10 cellular contexts compared by ENCODE assay signal in genomic region chr14:75280831-75281690, GRCh38. TPM values are rescaled to one million over a fixed set of nuclear protein-coding genes. Genes with fewer than 3 reads are reported as not detected.
DNase-seq lines count a peak whose midpoint lies in the region; ATAC-seq and TF ChIP-seq lines count a peak whose summit lies in the region.
"Had no signal": no experiment of that assay in that cellular context is flagged by ENCODE, and none has a peak within 500 bp of the region (broad histone marks: within the 10 kb centered on the region; RNA-seq: fewer than 3 reads in every experiment).

No MANE protein-coding gene starts in this region.

- no peak overlapping the region for H2BK20ac ChIP-seq in H9 (ENCODE audit: low read depth, low read length, poor library complexity, severe bottlenecking)

- H3K4me2 ChIP-seq in H9 (ENCODE audit: insufficient read depth, insufficient read length, low read length) (peak overlapping the region; percentile 73), trophoblast cell (ENCODE audit: low read length) (peak overlapping the region; percentile 0)

- TF ChIP-seq CTCF in H9 (conservative IDR thresholded peaks at IDR 0.05) (no peak), foreskin keratinocyte (conservative IDR thresholded peaks at IDR 0.05) (no peak), WERI-Rb-1 (IDR thresholded peaks at IDR 0.05; ENCODE audit: low read depth, low read length) (no peak)

- H3K36me3 ChIP-seq in trophoblast cell (ENCODE audit: control insufficient read depth in 1 of 2, insufficient read depth in 2 of 2, low read length in 2 of 2) (peaks cover 10 to 14% of the 10 kb centered on the region in 2 experiments), WERI-Rb-1 (peaks cover 9% of the 10 kb centered on the region)

- H2AK5ac ChIP-seq in H9 (ENCODE audit: insufficient read length, low read length) (no peak overlapping the region), trophoblast cell (ENCODE audit: low read length) (peak overlapping the region; percentile 0)

- H4K5ac ChIP-seq in H9 (ENCODE audit: insufficient read length, low read depth, low read length): no peak overlapping the region

- POLR2A ChIA-PET in activated CD4-positive, alpha-beta memory T cell treated with anti-CD3 and anti-CD28 coated beads, Interleukin-2, amount 10 ng/mL, durations not matched to agents 7 days and 5 days (lab: Charles Lee): interaction anchor here (1.0 to 2.2 kb wide), 4 partner anchors 8 to 154 kb away, joined by 3 to 5 read pairs (median 3); partner anchors contain the start of gene NEK9

- H2BK12ac ChIP-seq in H9 (ENCODE audit: insufficient read length, low read depth, low read length) (no peak overlapping the region), trophoblast cell (ENCODE audit: low read length) (no peak overlapping the region)

- H3K4ac ChIP-seq in H9 (ENCODE audit: low read depth, low read length) (no peak overlapping the region), trophoblast cell (ENCODE audit: low read depth, low read length) (no peak overlapping the region)

- CTCF ChIA-PET in activated CD4-positive, alpha-beta memory T cell treated with anti-CD3 and anti-CD28 coated beads, Interleukin-2, amount 10 ng/mL, durations not matched to agents 7 days and 5 days (lab: Charles Lee): interaction anchor here (0.5 to 1.0 kb wide), 2 partner anchors 142 to 372 kb away, joined by 4 read pairs; no protein-coding TSS in a partner anchor

- H3K14ac ChIP-seq in H9 (ENCODE audit: insufficient read depth, low read length): no peak overlapping the region
- no peak overlapping the region for H3K14ac ChIP-seq in trophoblast cell (ENCODE audit: low read length)

- H3K4me3 Mint-ChIP-seq in H9: peak overlapping the region; percentile 90 to 96
- H3K4me3 Mint-ChIP-seq in activated CD4-positive, alpha-beta memory T cell treated with anti-CD3 and anti-CD28 coated beads, Interleukin-2, amount 10 ng/mL, durations not matched to agents 7 days and 5 days: peak overlapping the region; percentile 23

- peak overlapping the region; percentile 1 for H3K4me3 ChIP-seq in trophoblast cell (ENCODE audit: low read depth, low read length)
- H3K4me3 ChIP-seq in WERI-Rb-1 (ENCODE audit: low read depth, low read length): no peak overlapping the region

- no peaks in the 10 kb centered on the region for H4K20me1 ChIP-seq in H9 (ENCODE audit: control insufficient read depth, insufficient read depth, insufficient read length)

- H2AFZ ChIP-seq in H9 (ENCODE audit: low read length) (no peak overlapping the region), trophoblast cell (ENCODE audit: insufficient read depth, low read length, poor library complexity) (no peak overlapping the region)

- no CpG with 5 or more reads among the region's 17 CpGs for WGBS in H9 (ENCODE audit: extremely low coverage, insufficient read length, low lambda C conversion rate)
- no CpG with 5 or more reads among the region's 17 CpGs for WGBS in trophoblast cell (ENCODE audit: extremely low coverage, insufficient coverage, insufficient read length)

- DNase-seq in H9 (no peak), foreskin keratinocyte (peak in 1 of 2 donors; percentile 32), trophoblast cell (peak; percentile 57 to 62), WERI-Rb-1 (no peak), UCSD-AML1 (lab: John Stamatoyannopoulos, UW; ENCODE audit: unreplicated experiment) (no peak), NCI-H1436 treated with DMSO at 0.1 percent for 48 hours (lab: John Stamatoyannopoulos, UW) (no peak)
- DNase-seq in activated CD4-positive, alpha-beta memory T cell treated with anti-CD3 and anti-CD28 coated beads, Interleukin-2, amount 10 ng/mL, durations not matched to agents 7 days and 5 days: peak; percentile 37
- no peak for DNase-seq in activated CD4-positive, alpha-beta T cell treated with anti-CD3 and anti-CD28 coated beads, Interleukin-2, amount 50 U/mL, for 4 hours
- DNase-seq: cortex of kidney, NCI-H2171 had no signal

- H3K23ac ChIP-seq in H9 (ENCODE audit: insufficient read length, low read depth, low read length) (no peak overlapping the region), trophoblast cell (ENCODE audit: low read length) (no peak overlapping the region)

- peaks cover 39% of the 10 kb centered on the region for H3K27me3 Mint-ChIP-seq in H9 (ENCODE audit: low read depth)
- peaks cover 53% of the 10 kb centered on the region for H3K27me3 Mint-ChIP-seq in activated CD4-positive, alpha-beta memory T cell treated with anti-CD3 and anti-CD28 coated beads, Interleukin-2, amount 10 ng/mL, durations not matched to agents 7 days and 5 days

- H3K4me1 ChIP-seq in H9 (ENCODE audit: insufficient read depth, low read length) (peaks cover 3% of the 10 kb centered on the region; the same call in 1 of the 2 replicates), foreskin keratinocyte (peaks cover 8% of the 10 kb centered on the region), trophoblast cell (ENCODE audit: control insufficient read depth in 1 of 2, insufficient read depth in 2 of 2, low read length in 2 of 2) (peaks cover 13 to 23% of the 10 kb centered on the region in 2 experiments)

- H3K18ac ChIP-seq in H9 (ENCODE audit: insufficient read length, low read depth, low read length) (no peak overlapping the region), trophoblast cell (ENCODE audit: low read length) (no peak overlapping the region)

- H3K36me3 Mint-ChIP-seq in H9 (ENCODE audit: insufficient read depth in 1 of 3, low read depth in 3 of 3): peaks cover 17 to 30% (median 28%) of the 10 kb centered on the region in 3 experiments
- H3K36me3 Mint-ChIP-seq in activated CD4-positive, alpha-beta memory T cell treated with anti-CD3 and anti-CD28 coated beads, Interleukin-2, amount 10 ng/mL, durations not matched to agents 7 days and 5 days (ENCODE audit: low read depth): peaks cover 13% of the 10 kb centered on the region

- no peaks in the 10 kb centered on the region; the same call in 1 of the 2 replicates for H3K27me3 ChIP-seq in H9 (ENCODE audit: insufficient read depth, low read length)
- no peaks in the 10 kb centered on the region for H3K27me3 ChIP-seq in foreskin keratinocyte
- H3K27me3 ChIP-seq in trophoblast cell (ENCODE audit: insufficient read depth, low read length): no peaks in the 10 kb centered on the region
- no peaks in the 10 kb centered on the region for H3K27me3 ChIP-seq in WERI-Rb-1 (ENCODE audit: insufficient read depth, low read depth, severe bottlenecking)

- H3K56ac ChIP-seq in H9 (ENCODE audit: insufficient read length, low read depth, low read length): no peak overlapping the region

- H4K91ac ChIP-seq in H9 (ENCODE audit: insufficient read length, low read depth, low read length): no peak overlapping the region
- H4K91ac ChIP-seq in trophoblast cell (ENCODE audit: low read depth, low read length): no peak overlapping the region

- H3K79me1 ChIP-seq in H9 (ENCODE audit: insufficient read depth, low read depth, low read length, poor library complexity, severe bottlenecking): no peaks in the 10 kb centered on the region
- H3K79me1 ChIP-seq in trophoblast cell (ENCODE audit: low read length): peaks cover 23% of the 10 kb centered on the region

- H3K9me3 Mint-ChIP-seq in H9: peaks cover 0 to 3% of the 10 kb centered on the region in 2 experiments; a peak in 2 of 5 replicates
- no peaks in the 10 kb centered on the region for H3K9me3 Mint-ChIP-seq in activated CD4-positive, alpha-beta memory T cell treated with anti-CD3 and anti-CD28 coated beads, Interleukin-2, amount 10 ng/mL, durations not matched to agents 7 days and 5 days

- H4K8ac ChIP-seq in H9 (replicated peaks; ENCODE audit: insufficient read length, low read depth, low read length): no peak overlapping the region
- no peak overlapping the region for H4K8ac ChIP-seq in trophoblast cell (ENCODE audit: low read depth, low read length)

- H2BK5ac ChIP-seq in H9 (ENCODE audit: insufficient read length, low read length) (no peak overlapping the region), trophoblast cell (ENCODE audit: low read depth, low read length, poor library complexity) (no peak overlapping the region)

- peak; percentile 2 for ATAC-seq in foreskin keratinocyte

- H2BK15ac ChIP-seq in H9 (ENCODE audit: low read depth, low read length): no peak overlapping the region

- peak overlapping the region in 2 of 3 experiments; percentile 60 to 73; a peak in 2 of 7 replicates for H3K27ac Mint-ChIP-seq in H9
- no peak overlapping the region for H3K27ac Mint-ChIP-seq in activated CD4-positive, alpha-beta memory T cell treated with anti-CD3 and anti-CD28 coated beads, Interleukin-2, amount 10 ng/mL, durations not matched to agents 7 days and 5 days

- H3T11ph ChIP-seq in H9 (ENCODE audit: low read length): no peak overlapping the region

- H3K9ac ChIP-seq in H9 (ENCODE audit: extremely low read depth, insufficient read length, low read length) (no peak overlapping the region), trophoblast cell (ENCODE audit: low read length) (no peak overlapping the region)

- peaks cover 25% of the 10 kb centered on the region for H3K23me2 ChIP-seq in H9 (ENCODE audit: insufficient read length, low read depth, low read length, poor library complexity, severe bottlenecking)

- no peaks in the 10 kb centered on the region for H3K9me3 ChIP-seq in H9 (ENCODE audit: control insufficient read depth, low read depth, low read length)
- no peaks in the 10 kb centered on the region for H3K9me3 ChIP-seq in trophoblast cell (ENCODE audit: insufficient read depth, low read depth, low read length)
- H3K9me3 ChIP-seq in WERI-Rb-1 (ENCODE audit: severe bottlenecking): no peaks in the 10 kb centered on the region

- H2BK120ac ChIP-seq in H9 (ENCODE audit: low read depth, low read length, poor library complexity, severe bottlenecking) (no peak overlapping the region), trophoblast cell (ENCODE audit: insufficient read depth, low read length, poor library complexity) (no peak overlapping the region)

- H3K4me1 Mint-ChIP-seq in H9: peaks cover 29 to 40% of the 10 kb centered on the region in 2 experiments
- peaks cover 35% of the 10 kb centered on the region for H3K4me1 Mint-ChIP-seq in activated CD4-positive, alpha-beta memory T cell treated with anti-CD3 and anti-CD28 coated beads, Interleukin-2, amount 10 ng/mL, durations not matched to agents 7 days and 5 days

- H3K79me2 ChIP-seq in H9 (ENCODE audit: insufficient read depth, low read length) (no peaks in the 10 kb centered on the region), trophoblast cell (ENCODE audit: control insufficient read depth, insufficient read depth, low read length, poor library complexity) (peaks cover 7% of the 10 kb centered on the region)

- H3K27ac ChIP-seq in H9 (ENCODE audit: insufficient read length, low read depth, low read length) (no peak overlapping the region), foreskin keratinocyte (no peak overlapping the region), trophoblast cell (ENCODE audit: low read depth, low read length) (no peak overlapping the region), WERI-Rb-1 (no peak overlapping the region)

- H4K12ac ChIP-seq in trophoblast cell (ENCODE audit: low read depth, low read length): no peak overlapping the region

RNA-seq across cellular contexts. Expression of gene FOS, which starts 2.4 kb away (rescaled TPM):
- total RNA-seq in H9 (2021) (28.1 and 33.9 TPM in 2 replicates), foreskin keratinocyte (59.6 and 63.2 TPM in 2 replicates)
- 10 to 100 TPM; 49.7 to 53.5 TPM for total RNA-seq in activated CD4-positive, alpha-beta memory T cell treated with anti-CD3 and anti-CD28 coated beads, Interleukin-2, amount 10 ng/mL, durations not matched to agents 7 days and 5 days
- 24.5 and 33.4 TPM in 2 replicates for polyA plus RNA-seq in foreskin keratinocyte
- polyA plus RNA-seq in trophoblast cell (2013): 26.6 and 30.7 TPM in 2 replicates

Comparison
In these comparisons a context has a peak if more than half of its experiments do, and no peak if none do; other contexts are left out.
1. DNase-seq: peak in activated CD4-positive, alpha-beta memory T cell treated with anti-CD3 and anti-CD28 coated beads, Interleukin-2, amount 10 ng/mL, durations not matched to agents 7 days and 5 days (single experiment) and trophoblast cell (2 of 2); none in H9 (single experiment), WERI-Rb-1 (single experiment), UCSD-AML1 (single experiment), activated CD4-positive, alpha-beta T cell treated with anti-CD3 and anti-CD28 coated beads, Interleukin-2, amount 50 U/mL, for 4 hours (0 of 2) and NCI-H1436 treated with DMSO at 0.1 percent for 48 hours (single experiment).